In the genomic region with DNA sequence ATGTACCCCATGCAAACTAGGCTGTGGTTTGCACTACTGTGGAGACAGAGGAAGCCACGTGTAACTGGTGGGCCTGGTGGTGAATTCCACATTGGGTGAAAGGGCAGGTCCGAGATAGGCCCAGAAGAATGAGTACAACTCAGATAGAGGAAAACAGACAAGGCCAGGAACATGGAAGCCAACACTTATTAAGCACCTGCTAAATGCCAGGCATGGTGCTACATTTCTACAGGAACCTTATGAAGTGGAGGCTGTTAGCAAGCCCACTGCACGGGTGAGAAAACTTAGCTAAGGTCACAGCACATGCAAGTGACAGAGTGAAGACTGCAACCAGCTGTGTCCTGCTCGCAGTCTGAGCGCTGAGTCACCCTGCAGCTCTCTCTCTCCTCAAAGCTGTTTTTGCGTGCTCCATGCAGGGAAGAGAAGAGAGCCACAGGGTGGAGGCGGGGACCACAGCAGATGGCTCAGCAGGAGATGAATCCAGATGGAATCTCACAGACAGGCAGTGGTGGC, we compare ENCODE assay signal across 8 cellular contexts.
DNase-seq lines count a peak whose midpoint lies in the region; ATAC-seq, FAIRE-seq and TF ChIP-seq lines count a peak whose summit lies in the region.
"Had no signal": no experiment of that assay in that cellular context is flagged by ENCODE, and none has a peak within 500 bp of the region (broad histone marks: within the 10 kb centered on the region; RNA-seq: fewer than 3 reads in every experiment).

No MANE protein-coding gene starts in this region.

- TF ChIP-seq RAD21 in H1 (IDR thresholded peaks at IDR 0.05 in 1 of 2, conservative IDR thresholded peaks at IDR 0.05 in 1 of 2; ENCODE audit: low read depth in 2 of 2, low read length in 2 of 2), result no peak

- H3K23me2 ChIP-seq in H1 (ENCODE audit: low read depth, low read length), result peaks cover 7% of the 10 kb centered on the region; the same call in 1 of the 2 replicates

- H4K5ac ChIP-seq in H1 (ENCODE audit: insufficient read length, low read depth, low read length), result no peak overlapping the region

- no peak overlapping the region for H3K4me2 ChIP-seq in H1 (ENCODE audit: insufficient read depth in 1 of 2, low read depth in 2 of 2, low read length in 2 of 2)

- no peak overlapping the region for H4K8ac ChIP-seq in H1 (ENCODE audit: extremely low read depth, insufficient read depth, low read length)

- no peak overlapping the region for H2BK120ac ChIP-seq in H1 (replicated peaks; ENCODE audit: low read depth, low read length)

- H2BK15ac ChIP-seq in H1 (ENCODE audit: low read length), result no peak overlapping the region

- H4K20me1 ChIP-seq in H1 (replicated peaks in 1 of 2; ENCODE audit: control insufficient read depth in 1 of 2, insufficient read depth in 2 of 2, low read length in 2 of 2), result no peaks in the 10 kb centered on the region

- H3K27ac ChIP-seq in H1 (ENCODE audit: low read depth, low read length), result no peak overlapping the region
- H3K27ac ChIP-seq: epithelial cell of prostate had no signal

- H3K4me3 ChIP-seq in GM12865 (ENCODE audit: low read depth, low read length) (no peak overlapping the region), H1 (ENCODE audit: extremely low read depth in 1 of 4, insufficient read depth in 2 of 4, low read depth in 3 of 4, low read length in 4 of 4) (no peak overlapping the region)

- no peak overlapping the region for H2AK5ac ChIP-seq in H1 (ENCODE audit: low read depth, low read length)

- CTCF ChIA-PET in H1 (lab: Charles Lee; ENCODE audit: partially characterized antibody), result interaction anchor here (1.1 to 2.5 kb wide), 4 partner anchors 13 to 46 kb away, joined by 3 to 6 read pairs (median 6); no protein-coding TSS in a partner anchor

- H2AFZ ChIP-seq in H1 (ENCODE audit: low read length), result no peak overlapping the region

- no peak overlapping the region for H3K56ac ChIP-seq in H1 (replicated peaks; ENCODE audit: insufficient read length, low read depth, low read length)

- POLR2A ChIA-PET in H1 (lab: Charles Lee; ENCODE audit: partially characterized antibody), result no interaction called here

- TF ChIP-seq POLR2A in H1 (IDR thresholded peaks at IDR 0.05; ENCODE audit: control extremely low read depth in 1 of 2, low read depth in 2 of 2, low read length in 2 of 2), result no peak

- 93% methylated on average over 7 of the region's 7 CpGs; no CpG with 5 or more reads in 1 of the 2 experiments for WGBS in H1 (ENCODE audit: extremely low coverage in 1 of 2, insufficient coverage in 1 of 2, insufficient read length in 1 of 2, insufficient replicate concordance in 2 of 2, low coverage in 1 of 2, low lambda C conversion rate in 2 of 2, missing lambda C conversion rate in 1 of 2), 2 experiments

- no peak overlapping the region for H3K18ac ChIP-seq in H1 (ENCODE audit: extremely low read depth, low read length)

- peaks cover 0 to 1% (median 0%) of the 10 kb centered on the region in 4 experiments; a peak in 1 of 7 replicates for H3K27me3 ChIP-seq in H1 (replicated peaks in 1 of 4; ENCODE audit: control insufficient read depth in 3 of 4, extremely low read depth in 1 of 4, insufficient read depth in 3 of 4, low read length in 3 of 4)

- H3K4ac ChIP-seq in H1 (replicated peaks; ENCODE audit: insufficient read length, low read depth, low read length), result no peak overlapping the region

- no peaks in the 10 kb centered on the region for H3K79me2 ChIP-seq in H1 (ENCODE audit: control insufficient read depth in 1 of 2, insufficient read depth in 2 of 2, low read length in 2 of 2)

- H3K4me1 ChIP-seq in H1 (replicated peaks in 1 of 4; ENCODE audit: control insufficient read depth in 3 of 4, insufficient read depth in 4 of 4, low read length in 3 of 4), result peaks cover 0 to 4% (median 0%) of the 10 kb centered on the region in 4 experiments; a peak in 1 of 7 replicates

- TF ChIP-seq CTCF in GM12865 (IDR thresholded peaks at IDR 0.05; ENCODE audit: insufficient read depth, low read depth, low read length, missing control alignments) (no peak), H1 (IDR thresholded peaks at IDR 0.05; ENCODE audit: control extremely low read depth in 1 of 3, insufficient read depth in 1 of 3, low read depth in 1 of 3, low read length in 3 of 3) (no peak)

- no peak overlapping the region for H3K23ac ChIP-seq in H1 (ENCODE audit: insufficient read length)

- no peaks in the 10 kb centered on the region; the same call in 1 of the 2 replicates for H3K79me1 ChIP-seq in H1 (ENCODE audit: low read depth, low read length)

- H3K9me3 ChIP-seq in H1 (ENCODE audit: insufficient read depth in 2 of 2, low read depth in 1 of 2, low read length in 1 of 2), result peaks cover 4 to 7% of the 10 kb centered on the region in 2 experiments; a peak in 1 of 4 replicates

- FAIRE-seq in H1 (lab: Jason Lieb, UNC), result no peak

- H2BK5ac ChIP-seq in H1 (ENCODE audit: low read depth, low read length), result no peak overlapping the region

- H3K9ac ChIP-seq in H1 (replicated peaks in 1 of 4; ENCODE audit: extremely low read depth in 1 of 4, low read depth in 3 of 4, low read length in 3 of 4), result no peak overlapping the region

- no peak overlapping the region for H2BK20ac ChIP-seq in H1 (ENCODE audit: low read length)

- no peak overlapping the region for H3K14ac ChIP-seq in H1 (ENCODE audit: insufficient read length)

- H3K36me3 ChIP-seq in H1 (ENCODE audit: control insufficient read depth in 2 of 4, insufficient read depth in 4 of 4, low read length in 3 of 4), result no peaks in the 10 kb centered on the region

- H4K91ac ChIP-seq in H1 (replicated peaks; ENCODE audit: insufficient read length, low read length), result peak overlapping the region; percentile 13

- no peak for ATAC-seq in HG02759 (IDR thresholded peaks at IDR 0.05; ENCODE audit: unreplicated experiment)

- DNase-seq in GM12865 (ENCODE audit: low read depth), result peak; percentile 44
- peak; percentile 35 for DNase-seq in NCI-H2171 (lab: John Stamatoyannopoulos, UW)
- DNase-seq in H1 (ENCODE audit: low read depth in 1 of 2, low spot score in 2 of 2), result no peak
- peak; percentile 38 for DNase-seq in renal cortical epithelial cell (ENCODE audit: low read depth)
- DNase-seq in stimulated activated naive CD4-positive, alpha-beta T cell (lab: John Stamatoyannopoulos, UW), result no peak
- no peak for DNase-seq in activated CD4-positive, alpha-beta T cell treated with anti-CD3 and anti-CD28 coated beads, Interleukin-2, amount 50 U/mL, for 1 hour

- no peak overlapping the region; the same call in 1 of the 2 replicates for H2BK12ac ChIP-seq in H1 (ENCODE audit: low read depth, low read length)

- TF ChIP-seq EP300 in H1 (IDR thresholded peaks at IDR 0.05; ENCODE audit: borderline replicate concordance in 1 of 2, low read depth in 2 of 2, low read length in 2 of 2), result no peak

TF ChIP-seq in H1, 55 proteins besides CTCF, POLR2A, EP300 and RAD21:
- peak; percentile 43; the same call in 1 of the 2 replicates for TF ChIP-seq BACH1 (IDR thresholded peaks at IDR 0.05; ENCODE audit: low read length)
- no peak for TF ChIP-seq BCL11A (IDR thresholded peaks at IDR 0.05; ENCODE audit: low read depth in 2 of 2, low read length in 2 of 2)

Comparison
In these comparisons a context has a peak if more than half of its experiments do, and no peak if none do; other contexts are left out.
1. DNase-seq: peak in GM12865 (single experiment), NCI-H2171 (single experiment) and renal cortical epithelial cell (single experiment); none in H1 (0 of 2), stimulated activated naive CD4-positive, alpha-beta T cell (0 of 6) and activated CD4-positive, alpha-beta T cell treated with anti-CD3 and anti-CD28 coated beads, Interleukin-2, amount 50 U/mL, for 1 hour (single experiment).